In the genomic region with DNA sequence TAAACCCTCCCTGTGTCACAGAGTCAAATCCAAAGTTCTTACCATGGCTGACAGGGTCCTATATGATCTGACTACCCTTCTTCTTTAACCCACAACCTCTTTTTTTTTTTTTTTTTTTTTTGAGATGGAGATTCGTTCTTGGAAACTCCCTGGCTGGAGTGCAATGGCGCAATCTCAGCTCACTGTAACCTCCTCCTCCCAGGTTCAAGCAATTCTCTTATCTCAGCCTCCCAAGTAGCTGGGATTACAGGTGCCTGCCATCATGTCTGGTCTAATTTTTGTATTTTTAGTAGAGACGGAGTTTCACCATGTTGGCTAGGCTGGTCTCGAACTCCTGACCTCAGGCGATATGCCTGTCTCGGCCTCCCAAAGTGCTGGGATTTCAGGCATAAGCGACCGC, we compare ENCODE assay signal across 7 cellular contexts. TPM values are rescaled to one million over a fixed set of nuclear protein-coding genes. Genes with fewer than 3 reads are reported as not detected.
DNase-seq lines count a peak whose midpoint lies in the region; ATAC-seq lines count a peak whose summit lies in the region.
"Not testable (repeated sequence)": the region's sequence is repeated elsewhere in the genome, so short reads cannot be mapped to it uniquely, and the experiment has no call there.

No MANE protein-coding gene starts in this region.

- peak overlapping the region in 4 of 8 donors; percentile 17 to 76 (median 63) for H3K4me3 Mint-ChIP-seq in CD4-positive, alpha-beta memory T cell
- H3K4me3 Mint-ChIP-seq in activated CD4-positive, alpha-beta memory T cell treated with anti-CD3 and anti-CD28 coated beads for 36 hours, result not testable (repeated sequence)
- peak overlapping the region; percentile 21 for H3K4me3 Mint-ChIP-seq in activated T-helper 17 cell treated with anti-CD3 and anti-CD28 coated beads, Interleukin-2, amount 50 U/mL, for 72 hours
- H3K4me3 Mint-ChIP-seq in naive B cell, result peak overlapping the region in 6 of 8 donors; percentile 12 to 92 (median 72)
- H3K4me3 Mint-ChIP-seq in stimulated activated memory B cell treated with anti-CD40 and anti-IgM and Interleukin-4, amounts not matched to agents 10 μg/mL and 1 μg/mL and 100 μg/mL, for 72 hours, result peak overlapping the region; percentile 7

- H3K4me1 ChIP-seq in CD4-positive, alpha-beta memory T cell (ENCODE audit: insufficient read depth, low read length), result peaks cover 72% of the 10 kb centered on the region

- not testable (repeated sequence) for H3K36me3 ChIP-seq in CD4-positive, alpha-beta memory T cell (ENCODE audit: insufficient read depth, low read length)

- DNase-seq in CD4-positive, alpha-beta memory T cell; activated CD4-positive, alpha-beta memory T cell treated with anti-CD3 and anti-CD28 coated beads for 36 hours; naive B cell: not testable (repeated sequence)
- DNase-seq in NCI-H226 (peak; percentile 14), amniotic epithelial cell (ENCODE audit: low read depth) (peak; percentile 12)

- ATAC-seq in activated T-helper 17 cell treated with anti-CD3 and anti-CD28 coated beads, Interleukin-2, amount 50 U/mL, for 72 hours (replicated peaks); naive B cell (ENCODE audit: low read depth in 2 of 2); stimulated activated memory B cell treated with anti-CD40 and anti-IgM and Interleukin-4, amounts not matched to agents 10 μg/mL and 1 μg/mL and 100 μg/mL, for 72 hours: not testable (repeated sequence)

- not testable (repeated sequence) for H3K27me3 ChIP-seq in CD4-positive, alpha-beta memory T cell (ENCODE audit: insufficient read depth, low read length)

- H3K9me3 ChIP-seq in CD4-positive, alpha-beta memory T cell (ENCODE audit: control insufficient read depth in 1 of 2, low read length in 2 of 2), result not testable (repeated sequence)

- H3K4me1 Mint-ChIP-seq in CD4-positive, alpha-beta memory T cell, result peaks cover 24 to 74% (median 51%) of the 10 kb centered on the region in 4 donors
- H3K4me1 Mint-ChIP-seq in activated CD4-positive, alpha-beta memory T cell treated with anti-CD3 and anti-CD28 coated beads for 36 hours (ENCODE audit: low read depth), result peaks cover 51% of the 10 kb centered on the region
- H3K4me1 Mint-ChIP-seq in activated T-helper 17 cell treated with anti-CD3 and anti-CD28 coated beads, Interleukin-2, amount 50 U/mL, for 72 hours, result peaks cover 11% of the 10 kb centered on the region
- peaks cover 27 to 55% (median 35%) of the 10 kb centered on the region in 3 donors for H3K4me1 Mint-ChIP-seq in naive B cell
- peaks cover 47% of the 10 kb centered on the region for H3K4me1 Mint-ChIP-seq in stimulated activated memory B cell treated with anti-CD40 and anti-IgM and Interleukin-4, amounts not matched to agents 10 μg/mL and 1 μg/mL and 100 μg/mL, for 72 hours

- not testable (repeated sequence) for H3K9me3 Mint-ChIP-seq in CD4-positive, alpha-beta memory T cell; activated CD4-positive, alpha-beta memory T cell treated with anti-CD3 and anti-CD28 coated beads for 36 hours; activated T-helper 17 cell treated with anti-CD3 and anti-CD28 coated beads, Interleukin-2, amount 50 U/mL, for 72 hours; naive B cell; stimulated activated memory B cell treated with anti-CD40 and anti-IgM and Interleukin-4, amounts not matched to agents 10 μg/mL and 1 μg/mL and 100 μg/mL, for 72 hours

- H3K27ac Mint-ChIP-seq in CD4-positive, alpha-beta memory T cell, result peak overlapping the region in 6 of 7 donors; percentile 29 to 93 (median 86)
- peak overlapping the region; percentile 28 for H3K27ac Mint-ChIP-seq in activated CD4-positive, alpha-beta memory T cell treated with anti-CD3 and anti-CD28 coated beads for 36 hours
- H3K27ac Mint-ChIP-seq in activated T-helper 17 cell treated with anti-CD3 and anti-CD28 coated beads, Interleukin-2, amount 50 U/mL, for 72 hours, result not testable (repeated sequence)
- H3K27ac Mint-ChIP-seq in naive B cell, result peak overlapping the region in 2 of 6 donors; percentile 74 to 81
- H3K27ac Mint-ChIP-seq in stimulated activated memory B cell treated with anti-CD40 and anti-IgM and Interleukin-4, amounts not matched to agents 10 μg/mL and 1 μg/mL and 100 μg/mL, for 72 hours, result peak overlapping the region; percentile 51

- H3K27me3 Mint-ChIP-seq in CD4-positive, alpha-beta memory T cell; activated CD4-positive, alpha-beta memory T cell treated with anti-CD3 and anti-CD28 coated beads for 36 hours; activated T-helper 17 cell treated with anti-CD3 and anti-CD28 coated beads, Interleukin-2, amount 50 U/mL, for 72 hours; naive B cell; stimulated activated memory B cell treated with anti-CD40 and anti-IgM and Interleukin-4, amounts not matched to agents 10 μg/mL and 1 μg/mL and 100 μg/mL, for 72 hours: not testable (repeated sequence)

- POLR2A ChIA-PET in CD4-positive, alpha-beta memory T cell (lab: Charles Lee; ENCODE audit: partially characterized antibody), result interaction anchor here (1.2 to 7.5 kb wide), 4 partner anchors 8 to 87 kb away, joined by 3 to 305 read pairs (median 67); a partner anchor contains a TSS
- POLR2A ChIA-PET in activated CD4-positive, alpha-beta memory T cell treated with anti-CD3 and anti-CD28 coated beads for 36 hours (lab: Charles Lee), result not testable (repeated sequence)

- H3K4me3 ChIP-seq in CD4-positive, alpha-beta memory T cell (ENCODE audit: low read length in 2 of 2), result not testable (repeated sequence)

- H3K36me3 Mint-ChIP-seq in CD4-positive, alpha-beta memory T cell; activated CD4-positive, alpha-beta memory T cell treated with anti-CD3 and anti-CD28 coated beads for 36 hours; activated T-helper 17 cell treated with anti-CD3 and anti-CD28 coated beads, Interleukin-2, amount 50 U/mL, for 72 hours (ENCODE audit: low read depth); naive B cell: not testable (repeated sequence)
- H3K36me3 Mint-ChIP-seq in stimulated activated memory B cell treated with anti-CD40 and anti-IgM and Interleukin-4, amounts not matched to agents 10 μg/mL and 1 μg/mL and 100 μg/mL, for 72 hours, result peaks cover 33% of the 10 kb centered on the region

- intact Hi-C loops in CD4-positive, alpha-beta memory T cell (cut with micrococcal nuclease); activated CD4-positive, alpha-beta memory T cell treated with anti-CD3 and anti-CD28 coated beads for 36 hours (cut with micrococcal nuclease): not testable (repeated sequence)

- not testable (repeated sequence) for H3K27ac ChIP-seq in CD4-positive, alpha-beta memory T cell (ENCODE audit: low read depth, low read length)

- CTCF ChIA-PET in CD4-positive, alpha-beta memory T cell (lab: Charles Lee; ENCODE audit: partially characterized antibody), result interaction anchor here (0.8 to 6.7 kb wide), 5 partner anchors 9 to 115 kb away, joined by 3 to 124 read pairs (median 20); no protein-coding TSS in a partner anchor
- CTCF ChIA-PET in activated CD4-positive, alpha-beta memory T cell treated with anti-CD3 and anti-CD28 coated beads for 36 hours (lab: Charles Lee), result interaction anchor here (1.2 to 3.6 kb wide), 2 partner anchors 15 to 114 kb away, joined by 3 to 68 read pairs; no protein-coding TSS in a partner anchor

RNA-seq across cellular contexts. Expression of a gene that starts 2.6 kb away (rescaled TPM):
- total RNA-seq in CD4-positive, alpha-beta memory T cell, result 10 to 100 TPM; 14.1 to 17.3 TPM
- 1 to 10 TPM; 6.3 to 6.7 TPM for polyA plus RNA-seq in CD4-positive, alpha-beta memory T cell
- 1 to 10 TPM; 2.7 to 3.7 TPM for total RNA-seq in activated CD4-positive, alpha-beta memory T cell treated with anti-CD3 and anti-CD28 coated beads for 36 hours
- 1 to 10 TPM; 1.4 to 2.5 TPM for total RNA-seq in activated T-helper 17 cell treated with anti-CD3 and anti-CD28 coated beads, Interleukin-2, amount 50 U/mL, for 72 hours
- polyA plus RNA-seq in naive B cell (ENCODE audit: low read depth in 6 of 6), result under 1 TPM in 5 of 6 donors, not detected in 1; 0.17 to 0.72 (median 0.28) TPM

RNA-seq across cellular contexts. Expression of a gene that starts 40.5 kb away (rescaled TPM):
- total RNA-seq in CD4-positive, alpha-beta memory T cell, result 10 to 100 TPM; 48.8 to 51.7 TPM
- 100 to 1,000 TPM; 186 to 235 TPM for polyA plus RNA-seq in CD4-positive, alpha-beta memory T cell
- total RNA-seq in activated CD4-positive, alpha-beta memory T cell treated with anti-CD3 and anti-CD28 coated beads for 36 hours, result 10 to 100 TPM; 41.6 to 43.2 TPM
- total RNA-seq in activated T-helper 17 cell treated with anti-CD3 and anti-CD28 coated beads, Interleukin-2, amount 50 U/mL, for 72 hours, result 10 to 100 TPM; 24.0 to 31.3 TPM
- 100 to 1,000 TPM; 130 to 190 (median 161) TPM for polyA plus RNA-seq in naive B cell (ENCODE audit: low read depth in 6 of 6)

RNA-seq across cellular contexts. Expression of a gene that starts 45.7 kb away (rescaled TPM):
- total RNA-seq in CD4-positive, alpha-beta memory T cell, result 10 to 100 TPM; 11.3 to 12.8 TPM
- 1 to 10 TPM; 3.3 to 3.5 TPM for polyA plus RNA-seq in CD4-positive, alpha-beta memory T cell
- total RNA-seq in activated CD4-positive, alpha-beta memory T cell treated with anti-CD3 and anti-CD28 coated beads for 36 hours, result 1 to 10 TPM; 8.8 to 9.5 TPM
- total RNA-seq in activated T-helper 17 cell treated with anti-CD3 and anti-CD28 coated beads, Interleukin-2, amount 50 U/mL, for 72 hours, result 10 to 100 TPM in 1 of 2 donors, 1 to 10 TPM in 1; 8.6 to 13.7 TPM
- 1 to 10 TPM in 4 of 6 donors, under 1 TPM in 2; 0.76 to 2.8 (median 1.4) TPM for polyA plus RNA-seq in naive B cell (ENCODE audit: low read depth in 6 of 6)
